ENCODE assay signal across 21 cellular contexts in the genomic region with DNA sequence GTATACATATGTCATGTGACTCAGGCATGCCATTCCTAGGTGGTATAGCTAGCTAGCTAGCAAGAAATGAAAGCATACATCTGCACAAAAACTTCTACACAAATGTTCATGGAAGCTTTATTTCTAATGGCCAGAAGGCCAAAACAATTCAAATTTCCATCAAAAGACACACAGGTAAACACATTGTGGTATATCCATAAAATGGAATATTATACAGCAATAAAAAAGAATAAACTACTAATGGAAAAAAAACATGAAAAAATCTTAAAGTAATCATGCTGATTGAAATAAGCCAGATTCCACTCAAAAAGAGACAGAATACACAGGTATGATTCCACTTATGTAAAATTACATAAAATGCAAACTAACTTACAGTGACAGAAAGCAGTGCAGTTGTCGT.
DNase-seq lines count a peak whose midpoint lies in the region; ATAC-seq, FAIRE-seq and TF ChIP-seq lines count a peak whose summit lies in the region.
"Had no signal": no experiment of that assay in that cellular context is flagged by ENCODE, and none has a peak within 500 bp of the region (broad histone marks: within the 10 kb centered on the region; RNA-seq: fewer than 3 reads in every experiment).

No MANE protein-coding gene starts in this region.

- H3K4me1 ChIP-seq in K562 (replicated peaks in 1 of 2; ENCODE audit: control insufficient read depth in 2 of 2, insufficient read depth in 2 of 2, low read length in 2 of 2) = peaks cover 0 to 2% of the 10 kb centered on the region in 2 experiments; a peak in 2 of 5 replicates
- peaks cover 6% of the 10 kb centered on the region; the same call in 1 of the 2 replicates for H3K4me1 ChIP-seq in HAP-1

- TF ChIP-seq POLR2A in H54 (IDR thresholded peaks at IDR 0.05; ENCODE audit: low read depth, low read length) (no peak), K562 (conservative IDR thresholded peaks at IDR 0.05) (no peak)

- no peak for ATAC-seq in WTC11
- ATAC-seq in K562 = no peak
- no peak for ATAC-seq in HG03196 (IDR thresholded peaks at IDR 0.05; ENCODE audit: unreplicated experiment)
- ATAC-seq: GM23338, HCT116 had no signal

- no peaks in the 10 kb centered on the region for H4K20me1 ChIP-seq in K562 (replicated peaks; ENCODE audit: control insufficient read depth, insufficient read depth, low read length)
- H4K20me1 ChIP-seq: BLaER1 had no signal

- H3K27me3 Mint-ChIP-seq in WTC11 (ENCODE audit: low read depth) = no peaks in the 10 kb centered on the region
- H3K27me3 Mint-ChIP-seq: B cell; CD4-positive, alpha-beta T cell; CD8-positive, alpha-beta memory T cell had no signal

- H3K4me2 ChIP-seq in K562 (ENCODE audit: insufficient read depth, low read length) = no peak overlapping the region
- H3K4me2 ChIP-seq: BLaER1, GM23338 had no signal

- no peak overlapping the region for H3K27ac ChIP-seq in K562 (ENCODE audit: extremely low read depth, low read depth, low read length)
- H3K27ac ChIP-seq: BLaER1, C4-2B had no signal

- no peak for TF ChIP-seq EP300 in K562 (IDR thresholded peaks at IDR 0.05; ENCODE audit: low read length)

- POLR2A ChIA-PET in WTC11 (lab: Charles Lee) = no interaction called here
- POLR2A ChIA-PET in K562 (lab: Yijun Ruan, JAX) = no interaction called here

- FAIRE-seq in H54 (lab: Jason Lieb, UNC) (peak; percentile 11), K562 (lab: Jason Lieb, UNC) (no peak)
- FAIRE-seq: GM12891, GM18507 had no signal

- no TSS peak for BruUV-seq in K562 (replicated peaks; lab: Mats Ljungman, UMichigan)

- no peak for TF ChIP-seq RAD21 in K562 (CRISPR knock-in tag; conservative IDR thresholded peaks at IDR 0.05 in 1 of 2, IDR thresholded peaks at IDR 0.05 in 1 of 2)

- H2AFZ ChIP-seq in K562 (ENCODE audit: low read depth, low read length) = no peak overlapping the region
- H2AFZ ChIP-seq: GM23338 had no signal

- no peaks in the 10 kb centered on the region; the same call in 1 of the 2 replicates for H3K9me3 ChIP-seq in K562 (replicated peaks; ENCODE audit: control insufficient read depth, insufficient read depth, low read depth, low read length)
- H3K9me3 ChIP-seq in HAP-1 = no peaks in the 10 kb centered on the region

- H3K36me3 ChIP-seq in K562 (ENCODE audit: control insufficient read depth, insufficient read depth, low read length) (no peaks in the 10 kb centered on the region), HAP-1 (replicated peaks) (no peaks in the 10 kb centered on the region)
- H3K36me3 ChIP-seq: BLaER1 had no signal

- 18% methylated on average over 1 of the region's 1 CpG for WGBS in K562 (ENCODE audit: insufficient coverage, low coverage, missing lambda C conversion rate)

- H3K9ac ChIP-seq in K562 (ENCODE audit: insufficient read depth in 1 of 2, low read depth in 2 of 2, low read length in 2 of 2) = no peak overlapping the region
- H3K9ac ChIP-seq: BLaER1 had no signal

- CTCF ChIA-PET in WTC11 (lab: Charles Lee) = no interaction called here
- CTCF ChIA-PET in K562 (lab: Yijun Ruan, JAX; ENCODE audit: low intra/inter-chr PET ratio) = no interaction called here

- no peak overlapping the region for H3K4me3 ChIP-seq in K562
- H3K4me3 ChIP-seq in HAP-1 = no peak overlapping the region
- H3K4me3 ChIP-seq: BLaER1, GM23338 had no signal

- no peaks in the 10 kb centered on the region for H3K79me2 ChIP-seq in K562 (ENCODE audit: control insufficient read depth, insufficient read depth, low read length)

- no peaks in the 10 kb centered on the region for H3K27me3 ChIP-seq in K562 (ENCODE audit: control insufficient read depth in 2 of 2, insufficient read depth in 2 of 2, low read length in 2 of 2)
- H3K27me3 ChIP-seq in HAP-1 (ENCODE audit: low read depth) = no peaks in the 10 kb centered on the region
- H3K27me3 ChIP-seq: BLaER1 had no signal

- peaks cover 31% of the 10 kb centered on the region for H3K9me3 Mint-ChIP-seq in WTC11

- intact Hi-C loops in K562 (cut with micrococcal nuclease) = no loop called here

- no peaks in the 10 kb centered on the region for H3K9me1 ChIP-seq in K562 (ENCODE audit: control insufficient read depth, insufficient read depth, low read length)

- TF ChIP-seq CTCF in WTC11 (IDR thresholded peaks at IDR 0.05) = no peak
- TF ChIP-seq CTCF in K562 (IDR thresholded peaks at IDR 0.05 in 2 of 3, conservative IDR thresholded peaks at IDR 0.05 in 1 of 3; ENCODE audit: insufficient read depth in 2 of 3, low read depth in 1 of 3, low read length in 3 of 3) = no peak

- DNase-seq in H54 (ENCODE audit: insufficient read length, low spot score) (no peak), WTC11 (ENCODE audit: low spot score) (no peak), K562 (ENCODE audit: extremely low read depth in 1 of 4, low spot score in 3 of 4) (no peak), HAP-1 (ENCODE audit: low spot score in 2 of 2) (no peak), NCI-H510A (lab: John Stamatoyannopoulos, UW) (no peak)
- DNase-seq: Calu3; CD4-positive, alpha-beta T cell; CD8-positive, alpha-beta memory T cell; DMS53; DMS79 treated with DMSO at 0.1 percent for 48 hours; GF-D8; H7; HFFc6 had no signal

- H3K27ac Mint-ChIP-seq in WTC11 = no peak overlapping the region
- H3K27ac Mint-ChIP-seq: B cell; CD4-positive, alpha-beta T cell; CD8-positive, alpha-beta memory T cell; GM23338; HFFc6 had no signal

- in situ Hi-C loops in K562 (cut with MboI) (no loop called here), HAP-1 (cut with MboI; ENCODE audit: low sequenced_read_pairs) (no loop called here)

- peaks cover 34% of the 10 kb centered on the region for H3K4me1 Mint-ChIP-seq in WTC11

- peaks cover 48% of the 10 kb centered on the region for H3K36me3 Mint-ChIP-seq in WTC11
- H3K36me3 Mint-ChIP-seq: CD8-positive, alpha-beta memory T cell had no signal

- H3K4me3 Mint-ChIP-seq in WTC11 = no peak overlapping the region
- H3K4me3 Mint-ChIP-seq: B cell; CD4-positive, alpha-beta T cell; CD8-positive, alpha-beta memory T cell; GM23338; HFFc6 had no signal

TF ChIP-seq in WTC11, 78 proteins besides CTCF, POLR2A, EP300 and RAD21:
- TF ChIP-seq ETV6 (CRISPR knock-in tag; IDR thresholded peaks at IDR 0.05) (no peak), GTF2I (CRISPR knock-in tag; conservative IDR thresholded peaks at IDR 0.05) (peak; percentile 93), ZNF263 (CRISPR knock-in tag; IDR thresholded peaks at IDR 0.05; ENCODE audit: low read depth) (no peak), HMGA2 (CRISPR knock-in tag; IDR thresholded peaks at IDR 0.05) (no peak)
- TF ChIP-seq, protein P1, sequence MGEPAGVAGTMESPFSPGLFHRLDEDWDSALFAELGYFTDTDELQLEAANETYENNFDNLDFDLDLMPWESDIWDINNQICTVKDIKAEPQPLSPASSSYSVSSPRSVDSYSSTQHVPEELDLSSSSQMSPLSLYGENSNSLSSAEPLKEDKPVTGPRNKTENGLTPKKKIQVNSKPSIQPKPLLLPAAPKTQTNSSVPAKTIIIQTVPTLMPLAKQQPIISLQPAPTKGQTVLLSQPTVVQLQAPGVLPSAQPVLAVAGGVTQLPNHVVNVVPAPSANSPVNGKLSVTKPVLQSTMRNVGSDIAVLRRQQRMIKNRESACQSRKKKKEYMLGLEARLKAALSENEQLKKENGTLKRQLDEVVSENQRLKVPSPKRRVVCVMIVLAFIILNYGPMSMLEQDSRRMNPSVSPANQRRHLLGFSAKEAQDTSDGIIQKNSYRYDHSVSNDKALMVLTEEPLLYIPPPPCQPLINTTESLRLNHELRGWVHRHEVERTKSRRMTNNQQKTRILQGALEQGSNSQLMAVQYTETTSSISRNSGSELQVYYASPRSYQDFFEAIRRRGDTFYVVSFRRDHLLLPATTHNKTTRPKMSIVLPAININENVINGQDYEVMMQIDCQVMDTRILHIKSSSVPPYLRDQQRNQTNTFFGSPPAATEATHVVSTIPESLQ (CRISPR knock-in tag; IDR thresholded peaks at IDR 0.05) = no peak

TF ChIP-seq in K562, 482 proteins besides CTCF, POLR2A, EP300 and RAD21 (continues in another document):
- no peak for TF ChIP-seq KDM5B (IDR thresholded peaks at IDR 0.05; ENCODE audit: insufficient replicate concordance, low read depth, low read length)
- TF ChIP-seq, protein P2, sequence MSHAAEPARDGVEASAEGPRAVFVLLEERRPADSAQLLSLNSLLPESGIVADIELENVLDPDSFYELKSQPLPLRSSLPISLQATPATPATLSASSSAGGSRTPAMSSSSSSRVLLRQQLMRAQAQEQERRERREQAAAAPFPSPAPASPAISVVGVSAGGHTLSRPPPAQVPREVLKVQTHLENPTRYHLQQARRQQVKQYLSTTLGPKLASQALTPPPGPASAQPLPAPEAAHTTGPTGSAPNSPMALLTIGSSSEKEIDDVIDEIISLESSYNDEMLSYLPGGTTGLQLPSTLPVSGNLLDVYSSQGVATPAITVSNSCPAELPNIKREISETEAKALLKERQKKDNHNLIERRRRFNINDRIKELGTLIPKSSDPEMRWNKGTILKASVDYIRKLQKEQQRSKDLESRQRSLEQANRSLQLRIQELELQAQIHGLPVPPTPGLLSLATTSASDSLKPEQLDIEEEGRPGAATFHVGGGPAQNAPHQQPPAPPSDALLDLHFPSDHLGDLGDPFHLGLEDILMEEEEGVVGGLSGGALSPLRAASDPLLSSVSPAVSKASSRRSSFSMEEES (CRISPR knock-in tag; IDR thresholded peaks at IDR 0.05) = peak; percentile 31; the same call in 1 of the 2 replicates
- no peak for TF ChIP-seq TAF15 (IDR thresholded peaks at IDR 0.05; ENCODE audit: low read depth, low read length)
- TF ChIP-seq ZNF184 (CRISPR knock-in tag; IDR thresholded peaks at IDR 0.05) = no peak
- TF ChIP-seq SRF (CRISPR knock-in tag; IDR thresholded peaks at IDR 0.05) = no peak
- no peak for TF ChIP-seq ZKSCAN3 (CRISPR knock-in tag; IDR thresholded peaks at IDR 0.05)
- TF ChIP-seq POU5F1 (IDR thresholded peaks at IDR 0.05; ENCODE audit: borderline replicate concordance, low read depth, low read length, partially characterized antibody) = no peak
- TF ChIP-seq RBM25 (IDR thresholded peaks at IDR 0.05; ENCODE audit: low read depth, low read length, severe bottlenecking) = peak; percentile 68
